Comparison of ENCODE assay signal across 12 cellular contexts in genomic region chr16:27320261-27321012, GRCh38. TPM values are rescaled to one million over a fixed set of nuclear protein-coding genes. Genes with fewer than 3 reads are reported as not detected.
DNase-seq lines count a peak whose midpoint lies in the region; ATAC-seq and TF ChIP-seq lines count a peak whose summit lies in the region.
"Had no signal": no experiment of that assay in that cellular context is flagged by ENCODE, and none has a peak within 500 bp of the region (broad histone marks: within the 10 kb centered on the region; RNA-seq: fewer than 3 reads in every experiment).

No MANE protein-coding gene starts in this region.

- H3K27ac ChIP-seq in ascending aorta (peak overlapping the region; percentile 35 to 64), muscle layer of colon (ENCODE audit: low read depth, low read length) (peak overlapping the region; percentile 94), vagina (peak overlapping the region; percentile 98)
- H3K27ac ChIP-seq: C4-2B had no signal

- H3K4me1 ChIP-seq in ascending aorta (peaks cover 7 to 20% of the 10 kb centered on the region in 2 donors), muscle layer of colon (ENCODE audit: insufficient read depth, low read length) (peaks cover 96% of the 10 kb centered on the region), vagina (peaks cover 100% of the 10 kb centered on the region), BE2C (no peaks in the 10 kb centered on the region)

- intact Hi-C loops in natural killer cell (cut with micrococcal nuclease) (no loop called here), ascending aorta (cut with DNase I) (no loop called here), vagina (cut with DNase I) (no loop called here)

- H3K27me3 ChIP-seq in ascending aorta = no peaks in the 10 kb centered on the region
- H3K27me3 ChIP-seq in muscle layer of colon (ENCODE audit: control insufficient read depth in 1 of 2, insufficient read depth in 2 of 2, low read length in 2 of 2) = no peaks in the 10 kb centered on the region
- H3K27me3 ChIP-seq in vagina = no peaks in the 10 kb centered on the region
- peaks cover 5% of the 10 kb centered on the region; the same call in 1 of the 2 replicates for H3K27me3 ChIP-seq in BE2C

- H3K36me3 ChIP-seq in ascending aorta (no peaks in the 10 kb centered on the region), muscle layer of colon (ENCODE audit: insufficient read depth, low read length) (no peaks in the 10 kb centered on the region), vagina (no peaks in the 10 kb centered on the region), BE2C (no peaks in the 10 kb centered on the region)

- no peak for DNase-seq in natural killer cell treated with Interleukin-12 subunit alpha and Interleukin-12 subunit beta and Interleukin-15 and Interleukin-18, amount 100 ng/mL, for 72 hours (ENCODE audit: low spot score)
- DNase-seq in natural killer cell (no peak), ascending aorta (ENCODE audit: low spot score in 2 of 2) (no peak), vagina (ENCODE audit: extremely low spot score in 2 of 2) (no peak), NAMALWA (ENCODE audit: low spot score) (no peak), BE2C (no peak), NCI-H1417 (lab: John Stamatoyannopoulos, UW) (no peak)
- DNase-seq: occipital lobe, RPMI8226 had no signal

- no peaks in the 10 kb centered on the region for H3K9me3 Mint-ChIP-seq in natural killer cell treated with Interleukin-12 subunit alpha and Interleukin-12 subunit beta and Interleukin-15 and Interleukin-18, amount 100 ng/mL, for 72 hours
- H3K9me3 Mint-ChIP-seq in natural killer cell = no peaks in the 10 kb centered on the region

- TF ChIP-seq POLR2A in vagina (IDR thresholded peaks at IDR 0.05) = no peak

- H3K9me3 ChIP-seq in ascending aorta (no peaks in the 10 kb centered on the region), muscle layer of colon (ENCODE audit: low read length) (no peaks in the 10 kb centered on the region), vagina (no peaks in the 10 kb centered on the region), BE2C (no peaks in the 10 kb centered on the region)

- TF ChIP-seq CTCF in natural killer cell (IDR thresholded peaks at IDR 0.05) (no peak), ascending aorta (IDR thresholded peaks at IDR 0.05) (no peak), vagina (IDR thresholded peaks at IDR 0.05) (no peak), BE2C (IDR thresholded peaks at IDR 0.05; ENCODE audit: low read depth, low read length) (no peak)

- H3K4me1 Mint-ChIP-seq in natural killer cell treated with Interleukin-12 subunit alpha and Interleukin-12 subunit beta and Interleukin-15 and Interleukin-18, amount 100 ng/mL, for 72 hours (ENCODE audit: low read depth in 2 of 2) = peaks cover 71 to 75% of the 10 kb centered on the region in 2 donors
- H3K4me1 Mint-ChIP-seq in natural killer cell = peaks cover 50 to 70% of the 10 kb centered on the region in 2 donors

- peak overlapping the region; percentile 51 for H3K9ac ChIP-seq in muscle layer of colon (ENCODE audit: low read length)

- peak overlapping the region; percentile 98 for H3K4me3 Mint-ChIP-seq in natural killer cell treated with Interleukin-12 subunit alpha and Interleukin-12 subunit beta and Interleukin-15 and Interleukin-18, amount 100 ng/mL, for 72 hours
- H3K4me3 Mint-ChIP-seq in natural killer cell = no peak overlapping the region

- H3K36me3 Mint-ChIP-seq in natural killer cell treated with Interleukin-12 subunit alpha and Interleukin-12 subunit beta and Interleukin-15 and Interleukin-18, amount 100 ng/mL, for 72 hours = peaks cover 11% of the 10 kb centered on the region
- no peaks in the 10 kb centered on the region for H3K36me3 Mint-ChIP-seq in natural killer cell

- H3K27me3 Mint-ChIP-seq in natural killer cell treated with Interleukin-12 subunit alpha and Interleukin-12 subunit beta and Interleukin-15 and Interleukin-18, amount 100 ng/mL, for 72 hours = no peaks in the 10 kb centered on the region
- no peaks in the 10 kb centered on the region for H3K27me3 Mint-ChIP-seq in natural killer cell (ENCODE audit: low read depth in 2 of 2)

- no peak for ATAC-seq in natural killer cell treated with Interleukin-12 subunit alpha and Interleukin-12 subunit beta and Interleukin-15 and Interleukin-18, amount 100 ng/mL, for 72 hours
- ATAC-seq in natural killer cell = no peak
- ATAC-seq: HCT116 had no signal

- H3K4me3 ChIP-seq in ascending aorta (no peak overlapping the region), muscle layer of colon (ENCODE audit: low read depth in 1 of 2, low read length in 2 of 2) (no peak overlapping the region), vagina (no peak overlapping the region), BE2C (ENCODE audit: low read depth, low read length) (no peak overlapping the region)

- H3K27ac Mint-ChIP-seq in natural killer cell treated with Interleukin-12 subunit alpha and Interleukin-12 subunit beta and Interleukin-15 and Interleukin-18, amount 100 ng/mL, for 72 hours = peak overlapping the region; percentile 95 to 97
- peak overlapping the region in 1 of 2 donors; percentile 89 for H3K27ac Mint-ChIP-seq in natural killer cell

RNA-seq across cellular contexts. Expression of gene IL4R, which starts 6.7 kb away (rescaled TPM):
- total RNA-seq in natural killer cell treated with Interleukin-12 subunit alpha and Interleukin-12 subunit beta and Interleukin-15 and Interleukin-18, amount 100 ng/mL, for 72 hours = 100 to 1,000 TPM; 213 to 224 TPM
- total RNA-seq in natural killer cell (10 to 100 TPM; 70.2 to 87.2 (median 86.0) TPM), ascending aorta (88.7 TPM), vagina (64.1 TPM)
- 0.28 TPM for polyA plus RNA-seq in BE2C (2012; ENCODE audit: insufficient read depth, insufficient read length, low read depth)

RNA-seq across cellular contexts. Expression of gene NSMCE1, which starts 51.9 kb away (rescaled TPM):
- 10 to 100 TPM; 37.7 to 50.4 TPM for total RNA-seq in natural killer cell treated with Interleukin-12 subunit alpha and Interleukin-12 subunit beta and Interleukin-15 and Interleukin-18, amount 100 ng/mL, for 72 hours
- total RNA-seq in natural killer cell (10 to 100 TPM; 29.4 to 42.7 (median 37.7) TPM), ascending aorta (6.8 TPM), vagina (24.6 TPM)
- 158 TPM for polyA plus RNA-seq in BE2C (2012; ENCODE audit: insufficient read depth, insufficient read length, low read depth)
